Comparison of ENCODE assay signal across 8 cellular contexts in the genomic region with DNA sequence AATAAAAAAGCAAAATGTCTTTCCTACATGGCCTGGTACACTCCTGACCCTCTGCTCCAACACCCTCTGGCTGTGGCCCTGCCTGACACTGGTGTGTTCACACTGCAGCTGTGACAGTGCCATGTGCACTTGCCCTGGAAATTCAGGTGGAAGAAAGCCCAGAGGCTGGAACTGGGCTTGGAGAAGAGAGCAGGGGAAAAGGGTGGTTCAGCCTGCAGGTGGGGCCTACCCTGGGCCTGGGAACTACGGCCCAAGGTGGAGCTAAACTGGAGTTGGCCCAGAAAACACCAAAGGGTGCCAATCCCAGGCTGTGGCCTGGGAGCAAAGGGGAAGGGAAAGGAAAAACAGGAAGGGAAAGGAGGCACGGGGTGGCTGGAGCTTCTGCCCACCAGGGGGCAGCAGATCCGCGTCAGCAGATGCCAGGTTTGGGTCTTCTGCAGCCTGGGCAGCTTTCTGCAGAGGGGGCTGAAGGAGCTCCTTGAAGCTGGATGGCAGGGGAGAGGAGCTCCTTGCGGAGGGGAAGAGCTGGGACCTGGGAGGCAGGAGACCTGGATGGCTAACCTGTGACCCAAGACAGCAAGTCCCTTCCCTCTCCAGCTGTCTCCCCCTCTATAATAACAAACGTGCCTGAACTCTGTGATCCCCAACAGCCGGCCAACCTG. TPM values are rescaled to one million over a fixed set of nuclear protein-coding genes. Genes with fewer than 3 reads are reported as not detected.
DNase-seq lines count a peak whose midpoint lies in the region; ATAC-seq and TF ChIP-seq lines count a peak whose summit lies in the region.

No MANE protein-coding gene starts in this region.

- DNase-seq in AG08395 (ENCODE audit: low spot score) (peak; percentile 80), NCI-H1105 treated with DMSO at 0.1 percent for 48 hours (lab: John Stamatoyannopoulos, UW) (peak; percentile 37), dorsolateral prefrontal cortex (peak in 7 of 10 donors; percentile 64 to 80 (median 71)), lung (ENCODE audit: low spot score) (peak; percentile 69)
- peak; percentile 77 for DNase-seq in activated CD4-positive, alpha-beta T cell treated with anti-CD3 and anti-CD28 coated beads, Interleukin-2, amount 50 U/mL, for 1 hour
- peak; percentile 57 for DNase-seq in stimulated activated CD8-positive, alpha-beta memory T cell treated with anti-CD3 and anti-CD28 coated beads, Interleukin-15, amount 100 ng/mL, for 1 hour (ENCODE audit: low read depth)

- H3K27me3 ChIP-seq in dorsolateral prefrontal cortex = no peaks in the 10 kb centered on the region
- H3K27me3 ChIP-seq in lung (ENCODE audit: control insufficient read depth, insufficient read depth) = no peaks in the 10 kb centered on the region

- WGBS in lung, 2 donors = 8 to 12% methylated on average over 7 of the region's 7 CpGs

- ATAC-seq in lung (ENCODE audit: insufficient read depth, low FRiP score) (no peak), GM21576 (IDR thresholded peaks at IDR 0.05; ENCODE audit: unreplicated experiment) (no peak)

- H3K27ac ChIP-seq in dorsolateral prefrontal cortex (peak overlapping the region in 53 of 59 donors; percentile 1 to 80 (median 60)), lung (ENCODE audit: low read depth in 1 of 2, low read length in 1 of 2) (peak overlapping the region in 1 of 2 donors; percentile 26)

- H3K4me3 ChIP-seq in dorsolateral prefrontal cortex (peak overlapping the region in 1 of 59 donors; percentile 9), lung (no peak overlapping the region)

- H3K9me3 ChIP-seq in lung (ENCODE audit: control insufficient read depth in 2 of 2, insufficient read depth in 1 of 2, low read length in 1 of 2) = no peaks in the 10 kb centered on the region

- peaks cover under 1 to 7% of the 10 kb centered on the region in 2 donors for H3K4me1 ChIP-seq in lung (ENCODE audit: control insufficient read depth in 2 of 2, insufficient read depth in 2 of 2, low read length in 2 of 2)

- intact Hi-C loops in dorsolateral prefrontal cortex (cut with DNase I) = loop anchor here (5.0 kb wide), 2 partner anchors 95 to 120 kb away; a partner anchor contains a TSS

- peak; percentile 96 for TF ChIP-seq CTCF in GM12874 (IDR thresholded peaks at IDR 0.05; ENCODE audit: insufficient read depth, low read depth, low read length)
- peak; percentile 79 to 98 (median 92) for TF ChIP-seq CTCF in dorsolateral prefrontal cortex (IDR thresholded peaks at IDR 0.05 in 54 of 56, conservative IDR thresholded peaks at IDR 0.05 in 2 of 56; ENCODE audit: low read depth in 1 of 56, partially characterized antibody in 56 of 56)
- TF ChIP-seq CTCF in lung (IDR thresholded peaks at IDR 0.05; ENCODE audit: control extremely low read depth, extremely low read depth) = peak; percentile 79

- H3K36me3 ChIP-seq in lung (ENCODE audit: control insufficient read depth in 2 of 2, insufficient read depth in 2 of 2, low read length in 2 of 2) = peaks cover 6 to 61% of the 10 kb centered on the region in 2 donors

RNA-seq across cellular contexts. Expression of a gene that starts 15.4 kb away (rescaled TPM):
- total RNA-seq in dorsolateral prefrontal cortex (10 to 100 TPM; 34.3 to 54.9 (median 41.9) TPM), lung (10 to 100 TPM; 28.5 to 54.2 TPM)
- 10 to 100 TPM; 16.7 to 18.1 TPM for polyA plus RNA-seq in lung

RNA-seq across cellular contexts. Expression of a gene that starts 18.3 kb away (rescaled TPM):
- 100 to 1,000 TPM in 114 of 120 experiments, 10 to 100 TPM in 6; 67.9 to 185 (median 128) TPM for total RNA-seq in dorsolateral prefrontal cortex
- total RNA-seq in lung = 100 to 1,000 TPM in 1 of 2 donors, 10 to 100 TPM in 1; 85.1 to 122 TPM
- 10 to 100 TPM; 44.1 to 55.6 TPM for polyA plus RNA-seq in lung
